Comparison of ENCODE assay signal across 8 cellular contexts in genomic region chrX:150898343-150899190, GRCh38. TPM values are rescaled to one million over a fixed set of nuclear protein-coding genes. Genes with fewer than 3 reads are reported as not detected.
DNase-seq lines count a peak whose midpoint lies in the region; ATAC-seq and TF ChIP-seq lines count a peak whose summit lies in the region.

Gene CD99L2, minus strand, starts transcription at chrX:150898668. Its CDS starts 80 bp downstream, at chrX:150898588.

- H3K9me3 ChIP-seq in liver (ENCODE audit: control insufficient read depth in 4 of 4, low read length in 3 of 4) = no peaks in the 10 kb centered on the region

- no peak for TF ChIP-seq RAD21 in liver (IDR thresholded peaks at IDR 0.05)

- peaks cover 0 to 4% (median 1%) of the 10 kb centered on the region in 4 donors for H3K4me1 ChIP-seq in liver (ENCODE audit: control insufficient read depth in 4 of 4, insufficient read depth in 4 of 4, low read length in 3 of 4)

- no peaks in the 10 kb centered on the region for H3K36me3 ChIP-seq in liver (ENCODE audit: control insufficient read depth in 4 of 4, insufficient read depth in 3 of 4, low read depth in 1 of 4, low read length in 3 of 4)

- no peaks in the 10 kb centered on the region for H3K27me3 ChIP-seq in liver (ENCODE audit: control insufficient read depth in 4 of 4, insufficient read depth in 4 of 4, low read length in 3 of 4)

- H3K27ac ChIP-seq in C4-2B (peak within 1 kb of the TSS; percentile 84), liver (ENCODE audit: low read depth in 1 of 2, low read length in 2 of 2) (peak within 1 kb of the TSS; percentile 55 to 73)

- H3K9ac ChIP-seq in liver (ENCODE audit: low read depth in 1 of 2, low read length in 2 of 2) = peak within 1 kb of the TSS; percentile 1 to 69

- peak; percentile 88 for ATAC-seq in GM19372 (IDR thresholded peaks at IDR 0.05; ENCODE audit: low read depth, unreplicated experiment)
- ATAC-seq in HG03520 (IDR thresholded peaks at IDR 0.05; ENCODE audit: unreplicated experiment) = peak; percentile 88

- DNase-seq in NCI-H748 treated with DMSO at 0.1 percent for 48 hours (lab: John Stamatoyannopoulos, UW) (peak; percentile 85), dermis blood vessel endothelial cell (peak; percentile 87)
- DNase-seq in activated CD4-positive, alpha-beta T cell treated with anti-CD3 and anti-CD28 coated beads, Interleukin-2, amount 50 U/mL, for 48 hours = peak; percentile 86 to 88
- peak; percentile 81 to 87 for DNase-seq in stimulated activated CD4-positive, alpha-beta T cell treated with anti-CD3 and anti-CD28 coated beads, Interleukin-2, amount 100 ng/mL, for 48 hours

- TF ChIP-seq CTCF in C4-2B (conservative IDR thresholded peaks at IDR 0.05) (no peak), liver (IDR thresholded peaks at IDR 0.05; ENCODE audit: low read depth, low read length, missing input control) (no peak)

- under 1% methylated on average over 94 of the region's 95 CpGs for WGBS in liver

- H3K4me3 ChIP-seq in liver (ENCODE audit: low read depth in 1 of 3, low read length in 3 of 3) = peak within 1 kb of the TSS; percentile 61 to 83 (median 76)

TF ChIP-seq in liver, 16 proteins besides CTCF, POLR2A, EP300 and RAD21:
- TF ChIP-seq JUND (IDR thresholded peaks at IDR 0.05) (no peak), FOXA2 (IDR thresholded peaks at IDR 0.05) (no peak)

RNA-seq across cellular contexts. Expression of gene CD99L2, which starts in this region (rescaled TPM):
- total RNA-seq in dermis blood vessel endothelial cell (31.1 and 39.0 TPM in 2 replicates), liver (10 to 100 TPM in 1 of 2 donors, 1 to 10 TPM in 1; 9.7 to 39.8 TPM)
- 10 to 100 TPM in 1 of 2 donors, 1 to 10 TPM in 1; 9.7 to 37.9 TPM for polyA plus RNA-seq in liver

Comparison
In these comparisons a context has a peak if more than half of its experiments do, and no peak if none do; other contexts are left out.
1. Peak in every context shown above with its lines: DNase-seq, ATAC-seq, H3K4me3 ChIP-seq and H3K27ac ChIP-seq.